In the genomic region with DNA sequence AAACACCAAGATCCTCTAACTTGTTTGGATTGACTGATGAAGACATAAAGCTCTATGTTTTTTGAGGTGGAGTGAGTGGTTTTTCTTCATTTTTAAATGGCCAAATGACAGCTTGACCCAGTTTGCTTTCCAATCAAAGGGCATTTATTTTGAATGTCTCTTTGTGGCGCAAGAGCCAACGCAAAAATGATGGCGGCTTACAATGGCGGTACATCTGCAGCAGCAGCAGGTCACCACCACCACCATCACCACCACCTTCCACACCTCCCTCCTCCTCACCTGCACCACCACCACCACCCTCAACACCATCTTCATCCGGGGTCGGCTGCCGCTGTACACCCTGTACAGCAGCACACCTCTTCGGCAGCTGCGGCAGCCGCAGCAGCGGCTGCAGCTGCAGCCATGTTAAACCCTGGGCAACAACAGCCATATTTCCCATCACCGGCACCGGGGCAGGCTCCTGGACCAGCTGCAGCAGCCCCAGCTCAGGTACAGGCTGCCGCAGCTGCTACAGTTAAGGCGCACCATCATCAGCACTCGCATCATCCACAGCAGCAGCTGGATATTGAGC, we compare ENCODE assay signal across 8 cellular contexts. TPM values are rescaled to one million over a fixed set of nuclear protein-coding genes. Genes with fewer than 3 reads are reported as not detected.
DNase-seq lines count a peak whose midpoint lies in the region; ATAC-seq and TF ChIP-seq lines count a peak whose summit lies in the region.

No MANE protein-coding gene starts in this region.

- CTCF ChIA-PET in BJ (lab: Yijun Ruan, JAX) = interaction anchor here (0.8 to 0.9 kb wide), 2 partner anchors 11 to 41 kb away, joined by 3 read pairs; no protein-coding TSS in a partner anchor
- CTCF ChIA-PET in naive thymus-derived CD4-positive, alpha-beta T cell (lab: Charles Lee) = no interaction called here

- H3K9me3 Mint-ChIP-seq in naive thymus-derived CD4-positive, alpha-beta T cell = peaks cover 0 to 4% (median 0%) of the 10 kb centered on the region in 11 donors

- no peak for DNase-seq in BJ (ENCODE audit: low read depth)
- no peak for DNase-seq in Jurkat, Clone E6-1 (ENCODE audit: low read depth, low spot score)
- no peak for DNase-seq in breast epithelium (ENCODE audit: low spot score in 2 of 2)
- no peak for DNase-seq in naive thymus-derived CD4-positive, alpha-beta T cell
- no peak for DNase-seq in mucosa of gallbladder (ENCODE audit: low spot score)

- no peaks in the 10 kb centered on the region for H3K9me3 ChIP-seq in breast epithelium
- H3K9me3 ChIP-seq in naive thymus-derived CD4-positive, alpha-beta T cell (ENCODE audit: control insufficient read depth in 2 of 3, low read length in 3 of 3) = no peaks in the 10 kb centered on the region

- peaks cover 0 to 13% (median 0%) of the 10 kb centered on the region in 5 donors for H3K27me3 Mint-ChIP-seq in naive thymus-derived CD4-positive, alpha-beta T cell

- H3K4me3 Mint-ChIP-seq in naive thymus-derived CD4-positive, alpha-beta T cell = peak overlapping the region; percentile 84 to 92 (median 88)

- H3K4me1 ChIP-seq in breast epithelium = peaks cover 0 to 15% of the 10 kb centered on the region in 2 donors
- H3K4me1 ChIP-seq in naive thymus-derived CD4-positive, alpha-beta T cell (ENCODE audit: control insufficient read depth in 2 of 2, insufficient read depth in 2 of 2, low read length in 2 of 2) = peaks cover 28 to 43% of the 10 kb centered on the region in 2 donors

- peaks cover 0 to 23% (median 3%) of the 10 kb centered on the region in 5 donors for H3K36me3 Mint-ChIP-seq in naive thymus-derived CD4-positive, alpha-beta T cell

- peaks cover 47 to 81% (median 76%) of the 10 kb centered on the region in 7 donors for H3K4me1 Mint-ChIP-seq in naive thymus-derived CD4-positive, alpha-beta T cell

- H3K4me3 ChIP-seq in BJ (ENCODE audit: low read depth, low read length) (peak overlapping the region; percentile 75), breast epithelium (peak overlapping the region in 2 of 3 donors; percentile 41 to 97)
- peak overlapping the region; percentile 74 for H3K4me3 ChIP-seq in Jurkat, Clone E6-1 (ENCODE audit: low read length)
- H3K4me3 ChIP-seq in naive thymus-derived CD4-positive, alpha-beta T cell (ENCODE audit: low read length) = peak overlapping the region; percentile 64

- H3K36me3 ChIP-seq in BJ (ENCODE audit: control insufficient read depth, insufficient read depth, low read length) = no peaks in the 10 kb centered on the region
- H3K36me3 ChIP-seq in breast epithelium = no peaks in the 10 kb centered on the region
- H3K36me3 ChIP-seq in naive thymus-derived CD4-positive, alpha-beta T cell (ENCODE audit: control insufficient read depth in 2 of 3, insufficient read depth in 3 of 3, low read length in 3 of 3) = no peaks in the 10 kb centered on the region

- POLR2A ChIA-PET in BJ (lab: Charles Lee) = no interaction called here
- POLR2A ChIA-PET in naive thymus-derived CD4-positive, alpha-beta T cell (lab: Charles Lee) = interaction anchor here (0.6 kb wide), 1 partner anchor 68 kb away, joined by 5 read pairs; no protein-coding TSS in a partner anchor

- H3K27me3 ChIP-seq in BJ (ENCODE audit: control insufficient read depth, insufficient read depth, low read length) (no peaks in the 10 kb centered on the region), breast epithelium (no peaks in the 10 kb centered on the region)
- no peaks in the 10 kb centered on the region for H3K27me3 ChIP-seq in naive thymus-derived CD4-positive, alpha-beta T cell (ENCODE audit: control insufficient read depth in 2 of 2, insufficient read depth in 2 of 2, low read length in 2 of 2)

- no peak for TF ChIP-seq POLR2A in breast epithelium (IDR thresholded peaks at IDR 0.05)

- no peak for ATAC-seq in naive thymus-derived CD4-positive, alpha-beta T cell
- no peak for ATAC-seq in HG03159 (IDR thresholded peaks at IDR 0.05; ENCODE audit: unreplicated experiment)
- ATAC-seq in GM19397 (IDR thresholded peaks at IDR 0.05; ENCODE audit: unreplicated experiment) = no peak
- ATAC-seq in GM21526 (IDR thresholded peaks at IDR 0.05; ENCODE audit: low FRiP score, unreplicated experiment) = no peak

- intact Hi-C loops in breast epithelium (cut with DNase I; ENCODE audit: low total_unique reads) = no loop called here
- intact Hi-C loops in naive thymus-derived CD4-positive, alpha-beta T cell (cut with micrococcal nuclease) = loop anchor here (5.0 to 10.0 kb wide), 4 partner anchors 74 to 909 kb away; partner anchors contain the start of genes KSR1 (in 1 of the 2), PHF12 (in 1 of the 2) and UNC119 (in 1 of the 2)

- TF ChIP-seq CTCF in BJ (IDR thresholded peaks at IDR 0.05; ENCODE audit: insufficient read depth, low read depth, low read length) = no peak
- no peak for TF ChIP-seq CTCF in breast epithelium (IDR thresholded peaks at IDR 0.05)

- no peak overlapping the region for H3K27ac ChIP-seq in breast epithelium
- H3K27ac ChIP-seq in naive thymus-derived CD4-positive, alpha-beta T cell (ENCODE audit: low read depth, low read length) = no peak overlapping the region

- H3K27ac Mint-ChIP-seq in naive thymus-derived CD4-positive, alpha-beta T cell = peak overlapping the region; percentile 61 to 92 (median 86)

RNA-seq across cellular contexts. Expression of gene NLK, which starts 0.3 kb away (rescaled TPM):
- polyA plus RNA-seq in BJ (2011; rRNA removed) = 16.5 and 25.1 TPM in 2 replicates
- polyA minus RNA-seq in BJ (2011; rRNA and poly(A)+ RNA removed) = 32.6 and 54.4 TPM in 2 replicates
- polyA plus RNA-seq in Jurkat, Clone E6-1 (2012; ENCODE audit: insufficient read depth, insufficient read length) = 30.1 TPM
- total RNA-seq in breast epithelium (10 to 100 TPM; 19.8 to 35.1 (median 27.5) TPM), mucosa of gallbladder (35.7 TPM)
- total RNA-seq in naive thymus-derived CD4-positive, alpha-beta T cell = 10 to 100 TPM; 12.9 to 19.2 (median 18.0) TPM
- 1 to 10 TPM; 1.0 to 2.1 TPM for polyA plus RNA-seq in naive thymus-derived CD4-positive, alpha-beta T cell
